ENCODE assay signal across 2 cellular contexts in genomic region chr17:15573865-15574264, GRCh38. TPM values are rescaled to one million over a fixed set of nuclear protein-coding genes. Genes with fewer than 3 reads are reported as not detected.
"Had no signal": no experiment of that assay in that cellular context is flagged by ENCODE, and none has a peak within 500 bp of the region (broad histone marks: within the 10 kb centered on the region; RNA-seq: fewer than 3 reads in every experiment).

No MANE protein-coding gene starts in this region.

RNA-seq across cellular contexts. Expression of gene FBXW10B, which starts 45.6 kb away (rescaled TPM):
- polyA plus RNA-seq: immature natural killer cell; naive thymus-derived CD4-positive, alpha-beta T cell had no signal
